In genomic region chr5:14178091-14178490, GRCh38 we compare ENCODE assay signal across 13 cellular contexts. TPM values are rescaled to one million over a fixed set of nuclear protein-coding genes. Genes with fewer than 3 reads are reported as not detected.
A peak's percentile ranks its signal among the peaks of the same experiment; 100 is the strongest.
DNase-seq lines count a peak whose midpoint lies in the region; ATAC-seq, FAIRE-seq and TF ChIP-seq lines count a peak whose summit lies in the region.
"Had no signal": no experiment of that assay in that cellular context is flagged by ENCODE, and none has a peak within 500 bp of the region (broad histone marks: within the 10 kb centered on the region; RNA-seq: fewer than 3 reads in every experiment).

No MANE protein-coding gene starts in this region.

- TF ChIP-seq POLR2A in GM12892 (IDR thresholded peaks at IDR 0.05; ENCODE audit: low read depth, low read length), result no peak

- H3K27ac Mint-ChIP-seq in brain, result peak overlapping the region in 3 of 5 experiments; percentile 1 to 89 (median 69)
- H3K27ac Mint-ChIP-seq in osteocyte (ENCODE audit: unreplicated experiment), result peak overlapping the region; percentile 81

- H3K36me3 Mint-ChIP-seq in brain (no peaks in the 10 kb centered on the region), osteocyte (ENCODE audit: unreplicated experiment) (no peaks in the 10 kb centered on the region)

- no peak for FAIRE-seq in GM12892 (lab: Jason Lieb, UNC)

- peak overlapping the region in 4 of 5 experiments; percentile 2 to 47 (median 8) for H3K4me3 Mint-ChIP-seq in brain
- no peak overlapping the region for H3K4me3 Mint-ChIP-seq in osteocyte (ENCODE audit: unreplicated experiment)

- DNase-seq in EH (ENCODE audit: low read depth), result peak; percentile 71
- DNase-seq in NCI-H526 treated with DMSO at 0.1 percent for 48 hours (lab: John Stamatoyannopoulos, UW), result peak; percentile 78
- DNase-seq in osteocyte (ENCODE audit: extremely low spot score, unreplicated experiment), result no peak
- DNase-seq in DMS153 (lab: John Stamatoyannopoulos, UW), result no peak
- no peak for DNase-seq in GM12892 (ENCODE audit: insufficient read length)
- DNase-seq: COR-L47, cortex of kidney, GDM1, NCI-H1436, NCI-H345 had no signal

- no peak for ATAC-seq in HG03378 (IDR thresholded peaks at IDR 0.05; ENCODE audit: unreplicated experiment)
- no peak for ATAC-seq in GM21717 (IDR thresholded peaks at IDR 0.05; ENCODE audit: unreplicated experiment)

- H3K9me3 Mint-ChIP-seq in brain, result no peaks in the 10 kb centered on the region
- H3K9me3 Mint-ChIP-seq in osteocyte (ENCODE audit: unreplicated experiment), result no peaks in the 10 kb centered on the region

- no peaks in the 10 kb centered on the region for H3K27me3 Mint-ChIP-seq in brain
- H3K27me3 Mint-ChIP-seq in osteocyte (ENCODE audit: unreplicated experiment), result no peaks in the 10 kb centered on the region

- peaks cover 81% of the 10 kb centered on the region for H3K4me1 Mint-ChIP-seq in brain
- peaks cover 84% of the 10 kb centered on the region for H3K4me1 Mint-ChIP-seq in osteocyte (ENCODE audit: unreplicated experiment)

- no peak for TF ChIP-seq CTCF in brain (conservative IDR thresholded peaks at IDR 0.05)
- TF ChIP-seq CTCF in osteocyte (IDR thresholded peaks at IDR 0.05), result no peak

RNA-seq across cellular contexts. Expression of gene TRIO, which starts 34.9 kb away (rescaled TPM):
- polyA plus RNA-seq in brain (ENCODE audit: insufficient read depth, low read depth, low replicate concordance), result 47.4 TPM
- total RNA-seq in osteocyte, result 336 and 341 TPM in 2 replicates
- 77.8 TPM for polyA plus RNA-seq in GM12892 (2012; ENCODE audit: missing spikeins)

Comparison
In these comparisons a context has a peak if more than half of its experiments do, and no peak if none do; other contexts are left out.
1. DNase-seq: peak in EH (single experiment) and NCI-H526 treated with DMSO at 0.1 percent for 48 hours (single experiment); none in osteocyte (single experiment), DMS153 (single experiment) and GM12892 (single experiment).